In genomic region chr9:119533509-119533908, GRCh38 we compare ENCODE assay signal across 26 cellular contexts.
DNase-seq lines count a peak whose midpoint lies in the region; ATAC-seq and TF ChIP-seq lines count a peak whose summit lies in the region.
"Had no signal": no experiment of that assay in that cellular context is flagged by ENCODE, and none has a peak within 500 bp of the region (broad histone marks: within the 10 kb centered on the region; RNA-seq: fewer than 3 reads in every experiment).

No MANE protein-coding gene starts in this region.

- no peak for ATAC-seq in SK-N-SH treated with all-trans-retinoic acid at 6 μM for 48 hours
- ATAC-seq: gastrocnemius medialis; natural killer cell; stimulated activated effector memory CD8-positive, alpha-beta T cell treated with anti-CD3 and anti-CD28 coated beads, Interleukin-12 subunit alpha, Interleukin-12 subunit beta, amount 100 ng/mL, for 72 hours had no signal

- H3K4me1 Mint-ChIP-seq in neural progenitor cell, result peaks cover 13% of the 10 kb centered on the region
- H3K4me1 Mint-ChIP-seq: activated naive CD8-positive, alpha-beta T cell treated with anti-CD3 and anti-CD28 coated beads, Interleukin-2, amount 10 ng/mL, durations not matched to agents 7 days and 5 days; natural killer cell; stimulated activated effector memory CD8-positive, alpha-beta T cell treated with anti-CD3 and anti-CD28 coated beads, Interleukin-12 subunit alpha, Interleukin-12 subunit beta, amount 100 ng/mL, for 72 hours had no signal

- H3K79me2 ChIP-seq in neural progenitor cell (ENCODE audit: low read depth), result no peaks in the 10 kb centered on the region

- peak overlapping the region; percentile 51 for H3K4me2 ChIP-seq in neural progenitor cell

- H3K4me3 Mint-ChIP-seq in neural progenitor cell, result no peak overlapping the region
- H3K4me3 Mint-ChIP-seq: activated naive CD8-positive, alpha-beta T cell treated with anti-CD3 and anti-CD28 coated beads, Interleukin-2, amount 10 ng/mL, durations not matched to agents 7 days and 5 days; natural killer cell; stimulated activated effector memory CD8-positive, alpha-beta T cell treated with anti-CD3 and anti-CD28 coated beads, Interleukin-12 subunit alpha, Interleukin-12 subunit beta, amount 100 ng/mL, for 72 hours had no signal

- H3K36me3 ChIP-seq in HAP-1 (replicated peaks) (no peaks in the 10 kb centered on the region), neural progenitor cell (no peaks in the 10 kb centered on the region)
- H3K36me3 ChIP-seq: gastrocnemius medialis, transverse colon had no signal

- no peak overlapping the region for H3K4me3 ChIP-seq in HAP-1
- no peak overlapping the region for H3K4me3 ChIP-seq in neural progenitor cell
- H3K4me3 ChIP-seq: gastrocnemius medialis, lung, transverse colon had no signal

- in situ Hi-C loops in HAP-1 (cut with MboI; ENCODE audit: low sequenced_read_pairs), result no loop called here

- DNase-seq in NCI-H1417 (lab: John Stamatoyannopoulos, UW) (peak; percentile 3 to 84 (median 68)), NCI-H1417 treated with DMSO at 0.1 percent for 48 hours (lab: John Stamatoyannopoulos, UW) (no peak), HAP-1 (ENCODE audit: low spot score in 2 of 2) (peak; percentile 2 to 33), NCI-H774 (lab: John Stamatoyannopoulos, UW) (peak; percentile 1), neural progenitor cell (ENCODE audit: low spot score) (peak; percentile 58), COR-L47 (lab: John Stamatoyannopoulos, UW) (no peak), NCI-H128 (lab: John Stamatoyannopoulos, UW; ENCODE audit: unreplicated experiment) (no peak)
- DNase-seq: 8988T; activated CD4-positive, CD25-positive, alpha-beta regulatory T cell; activated gamma-delta T cell treated with Interleukin-2 at 50 U/mL for 16 hours; activated naive CD8-positive, alpha-beta T cell treated with anti-CD3 and anti-CD28 coated beads, Interleukin-2, amount 10 ng/mL, durations not matched to agents 7 days and 5 days; activated T-cell treated with anti-CD3 and anti-CD28 coated beads, Interleukin-2, amount 50 U/mL, for 48 hours; aorta; gastrocnemius medialis; H7; KBM-7; natural killer cell; NCI-H1105 treated with DMSO at 0.1 percent for 48 hours; OCI-M1; transverse colon had no signal

- H3K9me3 Mint-ChIP-seq in neural progenitor cell, result no peaks in the 10 kb centered on the region
- H3K9me3 Mint-ChIP-seq: activated naive CD8-positive, alpha-beta T cell treated with anti-CD3 and anti-CD28 coated beads, Interleukin-2, amount 10 ng/mL, durations not matched to agents 7 days and 5 days; natural killer cell; stimulated activated effector memory CD8-positive, alpha-beta T cell treated with anti-CD3 and anti-CD28 coated beads, Interleukin-12 subunit alpha, Interleukin-12 subunit beta, amount 100 ng/mL, for 72 hours had no signal

- no peaks in the 10 kb centered on the region for H3K36me3 Mint-ChIP-seq in neural progenitor cell
- H3K36me3 Mint-ChIP-seq: activated naive CD8-positive, alpha-beta T cell treated with anti-CD3 and anti-CD28 coated beads, Interleukin-2, amount 10 ng/mL, durations not matched to agents 7 days and 5 days; natural killer cell; stimulated activated effector memory CD8-positive, alpha-beta T cell treated with anti-CD3 and anti-CD28 coated beads, Interleukin-12 subunit alpha, Interleukin-12 subunit beta, amount 100 ng/mL, for 72 hours had no signal

- H4K20me1 ChIP-seq in neural progenitor cell (ENCODE audit: low read depth), result no peaks in the 10 kb centered on the region

- H3K27ac Mint-ChIP-seq in neural progenitor cell, result no peak overlapping the region
- H3K27ac Mint-ChIP-seq: activated naive CD8-positive, alpha-beta T cell treated with anti-CD3 and anti-CD28 coated beads, Interleukin-2, amount 10 ng/mL, durations not matched to agents 7 days and 5 days; natural killer cell; stimulated activated effector memory CD8-positive, alpha-beta T cell treated with anti-CD3 and anti-CD28 coated beads, Interleukin-12 subunit alpha, Interleukin-12 subunit beta, amount 100 ng/mL, for 72 hours had no signal

- peaks cover 8% of the 10 kb centered on the region for H3F3A ChIP-seq in neural progenitor cell (ENCODE audit: low read depth)

- no peaks in the 10 kb centered on the region for H3K27me3 ChIP-seq in HAP-1 (ENCODE audit: low read depth)
- H3K27me3 ChIP-seq in neural progenitor cell, result no peaks in the 10 kb centered on the region
- H3K27me3 ChIP-seq: gastrocnemius medialis, transverse colon had no signal

- H2AFZ ChIP-seq in neural progenitor cell (replicated peaks), result peak overlapping the region; percentile 80

- no peaks in the 10 kb centered on the region for H3K27me3 Mint-ChIP-seq in neural progenitor cell (ENCODE audit: insufficient read depth, low read depth)
- H3K27me3 Mint-ChIP-seq: activated naive CD8-positive, alpha-beta T cell treated with anti-CD3 and anti-CD28 coated beads, Interleukin-2, amount 10 ng/mL, durations not matched to agents 7 days and 5 days had no signal

- no peaks in the 10 kb centered on the region for H3K9me3 ChIP-seq in HAP-1
- no peaks in the 10 kb centered on the region for H3K9me3 ChIP-seq in neural progenitor cell (ENCODE audit: low read depth)
- H3K9me3 ChIP-seq: gastrocnemius medialis, transverse colon had no signal

- no peak overlapping the region for H3K27ac ChIP-seq in neural progenitor cell
- H3K27ac ChIP-seq: C4-2B, gastrocnemius medialis, HL-60, RWPE1, transverse colon had no signal

- no peak for TF ChIP-seq CTCF in neural progenitor cell (IDR thresholded peaks at IDR 0.05)

- H3K4me1 ChIP-seq in HAP-1 (no peaks in the 10 kb centered on the region), neural progenitor cell (peaks cover 31% of the 10 kb centered on the region)
- H3K4me1 ChIP-seq: gastrocnemius medialis, transverse colon had no signal

- no peak overlapping the region for H3K9ac ChIP-seq in neural progenitor cell

TF ChIP-seq in SK-N-SH treated with all-trans-retinoic acid at 6 μM for 48 hours, 23 proteins besides CTCF, POLR2A, EP300 and RAD21:
- TF ChIP-seq ZFP3 (CRISPR knock-in tag; IDR thresholded peaks at IDR 0.05) (no peak), ESRRG (CRISPR knock-in tag; IDR thresholded peaks at IDR 0.05) (no peak), TCF4 (CRISPR knock-in tag; IDR thresholded peaks at IDR 0.05; ENCODE audit: borderline replicate concordance) (no peak), ZFP30 (CRISPR knock-in tag; IDR thresholded peaks at IDR 0.05) (no peak), BACH2 (CRISPR knock-in tag; IDR thresholded peaks at IDR 0.05; ENCODE audit: borderline replicate concordance) (no peak), TOX (CRISPR knock-in tag; IDR thresholded peaks at IDR 0.05; ENCODE audit: borderline replicate concordance) (no peak), GLIS3 (CRISPR knock-in tag; IDR thresholded peaks at IDR 0.05) (no peak)
- TF ChIP-seq, protein P1, sequence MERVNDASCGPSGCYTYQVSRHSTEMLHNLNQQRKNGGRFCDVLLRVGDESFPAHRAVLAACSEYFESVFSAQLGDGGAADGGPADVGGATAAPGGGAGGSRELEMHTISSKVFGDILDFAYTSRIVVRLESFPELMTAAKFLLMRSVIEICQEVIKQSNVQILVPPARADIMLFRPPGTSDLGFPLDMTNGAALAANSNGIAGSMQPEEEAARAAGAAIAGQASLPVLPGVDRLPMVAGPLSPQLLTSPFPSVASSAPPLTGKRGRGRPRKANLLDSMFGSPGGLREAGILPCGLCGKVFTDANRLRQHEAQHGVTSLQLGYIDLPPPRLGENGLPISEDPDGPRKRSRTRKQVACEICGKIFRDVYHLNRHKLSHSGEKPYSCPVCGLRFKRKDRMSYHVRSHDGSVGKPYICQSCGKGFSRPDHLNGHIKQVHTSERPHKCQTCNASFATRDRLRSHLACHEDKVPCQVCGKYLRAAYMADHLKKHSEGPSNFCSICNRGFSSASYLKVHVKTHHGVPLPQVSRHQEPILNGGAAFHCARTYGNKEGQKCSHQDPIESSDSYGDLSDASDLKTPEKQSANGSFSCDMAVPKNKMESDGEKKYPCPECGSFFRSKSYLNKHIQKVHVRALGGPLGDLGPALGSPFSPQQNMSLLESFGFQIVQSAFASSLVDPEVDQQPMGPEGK (CRISPR knock-in tag; IDR thresholded peaks at IDR 0.05; ENCODE audit: borderline replicate concordance), result no peak

Comparison
In these comparisons a context has a peak if more than half of its experiments do, and no peak if none do; other contexts are left out.
1. DNase-seq: peak in NCI-H1417 (3 of 3), HAP-1 (2 of 2), NCI-H774 (single experiment) and neural progenitor cell (single experiment); none in NCI-H1417 treated with DMSO at 0.1 percent for 48 hours (single experiment), COR-L47 (single experiment) and NCI-H128 (single experiment).